In genomic region chr12:66555113-66555512, GRCh38 we compare ENCODE assay signal across 1 cellular context.
TF ChIP-seq lines count a peak whose summit lies in the region.

No MANE protein-coding gene starts in this region.

TF ChIP-seq in H1, 55 proteins besides CTCF, POLR2A, EP300 and RAD21 (continued from another document):
- TF ChIP-seq KDM5A (IDR thresholded peaks at IDR 0.05; ENCODE audit: low read length) (no peak), RFX5 (IDR thresholded peaks at IDR 0.05; ENCODE audit: borderline replicate concordance, low read depth, low read length) (no peak), NRF1 (IDR thresholded peaks at IDR 0.05; ENCODE audit: low read depth, low read length) (no peak), SP2 (IDR thresholded peaks at IDR 0.05; ENCODE audit: low read length) (no peak)
